In genomic region chr19:54676210-54676834, GRCh38 we compare ENCODE assay signal across 9 cellular contexts. TPM values are rescaled to one million over a fixed set of nuclear protein-coding genes. Genes with fewer than 3 reads are reported as not detected.
DNase-seq lines count a peak whose midpoint lies in the region; ATAC-seq, FAIRE-seq and TF ChIP-seq lines count a peak whose summit lies in the region.
"Not testable (repeated sequence)": the region's sequence is repeated elsewhere in the genome, so short reads cannot be mapped to it uniquely, and the experiment has no call there.
"Had no signal": no experiment of that assay in that cellular context is flagged by ENCODE, and none has a peak within 500 bp of the region (broad histone marks: within the 10 kb centered on the region; RNA-seq: fewer than 3 reads in every experiment).

No MANE protein-coding gene starts in this region.

- peak; percentile 80 for FAIRE-seq in GM19239 (lab: Jason Lieb, UNC)
- not testable (repeated sequence) for FAIRE-seq in astrocyte (lab: Jason Lieb, UNC)

- TF ChIP-seq EP300 in suprapubic skin (IDR thresholded peaks at IDR 0.05): not testable (repeated sequence)

- 27% methylated on average over 10 of the region's 10 CpGs for WGBS in suprapubic skin

- TF ChIP-seq POLR2A in NB4 (IDR thresholded peaks at IDR 0.05; ENCODE audit: extremely low read depth, insufficient read length); suprapubic skin (IDR thresholded peaks at IDR 0.05): not testable (repeated sequence)

- H3F3A ChIP-seq in PC-3 (ENCODE audit: low read length, unreplicated experiment): not testable (repeated sequence)

- not testable (repeated sequence) for H3K4me1 ChIP-seq in PC-3 (ENCODE audit: insufficient read depth, low read length); astrocyte (ENCODE audit: insufficient read depth, low read length); suprapubic skin

- H3K9me3 ChIP-seq in PC-3 (ENCODE audit: low read length); astrocyte (ENCODE audit: insufficient read depth, low read depth, low read length); suprapubic skin: not testable (repeated sequence)

- H3K27me3 Mint-ChIP-seq in astrocyte (ENCODE audit: low read depth, unreplicated experiment): not testable (repeated sequence)

- H3K9me2 ChIP-seq in PC-3 (replicated peaks; ENCODE audit: low read length): not testable (repeated sequence)

- not testable (repeated sequence) for H3K9ac ChIP-seq in PC-3 (ENCODE audit: low read length); astrocyte (ENCODE audit: low read length)

- not testable (repeated sequence) for H3K4me2 ChIP-seq in PC-3 (ENCODE audit: low read length); astrocyte (ENCODE audit: low read length)

- H3K27me3 ChIP-seq in PC-3 (ENCODE audit: low read length): peaks cover 32% of the 10 kb centered on the region
- not testable (repeated sequence) for H3K27me3 ChIP-seq in astrocyte (ENCODE audit: insufficient read depth, low read length)
- peaks cover 14% of the 10 kb centered on the region for H3K27me3 ChIP-seq in suprapubic skin

- H3K27ac ChIP-seq in PC-3 (ENCODE audit: low read length); astrocyte (ENCODE audit: low read depth, low read length); suprapubic skin: not testable (repeated sequence)

- H3K36me3 Mint-ChIP-seq in astrocyte (ENCODE audit: low read depth, unreplicated experiment): not testable (repeated sequence)

- not testable (repeated sequence) for H3K79me2 ChIP-seq in PC-3 (ENCODE audit: low read length); astrocyte (ENCODE audit: insufficient read depth, low read length)

- not testable (repeated sequence) for ATAC-seq in PC-3

- H4K20me1 ChIP-seq in PC-3 (ENCODE audit: low read length); astrocyte (ENCODE audit: insufficient read depth, low read length): not testable (repeated sequence)

- POLR2A ChIA-PET in PC-3 (lab: Charles Lee; ENCODE audit: unreplicated experiment): not testable (repeated sequence)

- H3K4me1 Mint-ChIP-seq in astrocyte (ENCODE audit: low read depth, unreplicated experiment): not testable (repeated sequence)

- not testable (repeated sequence) for BruUV-seq in PC-3 (replicated peaks; lab: Mats Ljungman, UMichigan)

- not testable (repeated sequence) for H3K4me3 Mint-ChIP-seq in astrocyte (ENCODE audit: unreplicated experiment)

- H3K27ac Mint-ChIP-seq in astrocyte (ENCODE audit: unreplicated experiment): not testable (repeated sequence)

- CTCF ChIA-PET in PC-3 (lab: Charles Lee): not testable (repeated sequence)

- DNase-seq in COR-L47 (lab: John Stamatoyannopoulos, UW): peak; percentile 5
- peak; percentile 37 for DNase-seq in GM19239 (ENCODE audit: insufficient read length, low spot score)
- DNase-seq in NB4 (ENCODE audit: low read depth): peak; percentile 43
- DNase-seq in PC-3: peak; percentile 79
- DNase-seq in astrocyte (ENCODE audit: low read depth): peak; percentile 3
- DNase-seq in fibroblast of the conjunctiva (ENCODE audit: low read depth): peak; percentile 10
- peak; percentile 50 for DNase-seq in medulla oblongata (ENCODE audit: extremely low spot score)
- not testable (repeated sequence) for DNase-seq in suprapubic skin (ENCODE audit: low spot score in 2 of 2)

- H3K4me3 ChIP-seq in NB4 (ENCODE audit: low read depth, low read length); PC-3 (ENCODE audit: low read length); astrocyte (ENCODE audit: insufficient read depth, low read depth, low read length); suprapubic skin: not testable (repeated sequence)

- not testable (repeated sequence) for H2AFZ ChIP-seq in PC-3 (ENCODE audit: low read length); astrocyte (ENCODE audit: low read depth, low read length)

- H3K36me3 ChIP-seq in PC-3 (ENCODE audit: low read depth, low read length); astrocyte (ENCODE audit: insufficient read depth, low read length); suprapubic skin: not testable (repeated sequence)

- peak; percentile 75 for TF ChIP-seq CTCF in NB4 (IDR thresholded peaks at IDR 0.05; ENCODE audit: low read depth, low read length)
- TF ChIP-seq CTCF in PC-3 (conservative IDR thresholded peaks at IDR 0.05; ENCODE audit: low read depth, low read length): peak; percentile 84
- peak; percentile 71 for TF ChIP-seq CTCF in astrocyte (IDR thresholded peaks at IDR 0.05; ENCODE audit: insufficient read depth, low read depth, low read length)
- peak; percentile 35 to 59 for TF ChIP-seq CTCF in suprapubic skin (IDR thresholded peaks at IDR 0.05)

- H3K9me3 Mint-ChIP-seq in astrocyte (ENCODE audit: unreplicated experiment): not testable (repeated sequence)

- intact Hi-C loops in PC-3 (cut with micrococcal nuclease): loop anchor here (1.0 kb wide), 1 partner anchor 195 kb away; no protein-coding TSS in a partner anchor

RNA-seq across cellular contexts. Expression of gene LILRB4, which starts 13.5 kb away (rescaled TPM):
- total RNA-seq in PC-3 (2014; rRNA removed) (not detected in 2 replicates), astrocyte (not detected in 2 replicates), suprapubic skin (1 to 10 TPM in 1 of 4 donors, under 1 TPM in 2, not detected in 1; 0.38 to 3.2 (median 0.86) TPM)

RNA-seq across cellular contexts. Expression of gene LILRB1, which starts 46.0 kb away (rescaled TPM):
- total RNA-seq in PC-3 (2014; rRNA removed) (not detected in 2 replicates), astrocyte (not detected in 2 replicates), suprapubic skin (not detected)

RNA-seq across cellular contexts. Expression of gene KIR3DL3, which starts 47.9 kb away (rescaled TPM):
- total RNA-seq in PC-3 (2014; rRNA removed) (not detected in 2 replicates), astrocyte (not detected in 2 replicates), suprapubic skin (not detected)
- total RNA-seq: posterior vena cava had no signal
